In genomic region chr9:137007816-137008270, GRCh38 we compare ENCODE assay signal across 1 cellular context.
TF ChIP-seq lines count a peak whose summit lies in the region.

No MANE protein-coding gene starts in this region.

TF ChIP-seq in GM12878, 131 proteins besides CTCF, POLR2A, EP300 and RAD21:
- TF ChIP-seq NRF1 (conservative IDR thresholded peaks at IDR 0.05; ENCODE audit: low read depth, low read length) (no peak), PAX5 (IDR thresholded peaks at IDR 0.05; ENCODE audit: borderline replicate concordance, low read depth, low read length) (peak; percentile 64; the same call in 1 of the 2 replicates), RELA (IDR thresholded peaks at IDR 0.05; ENCODE audit: borderline replicate concordance, partially characterized antibody) (no peak), YBX1 (IDR thresholded peaks at IDR 0.05) (no peak), HDGF (IDR thresholded peaks at IDR 0.05) (no peak), MTA2 (IDR thresholded peaks at IDR 0.05; ENCODE audit: low read depth) (no peak)
